8 cellular contexts compared by ENCODE assay signal in the genomic region with DNA sequence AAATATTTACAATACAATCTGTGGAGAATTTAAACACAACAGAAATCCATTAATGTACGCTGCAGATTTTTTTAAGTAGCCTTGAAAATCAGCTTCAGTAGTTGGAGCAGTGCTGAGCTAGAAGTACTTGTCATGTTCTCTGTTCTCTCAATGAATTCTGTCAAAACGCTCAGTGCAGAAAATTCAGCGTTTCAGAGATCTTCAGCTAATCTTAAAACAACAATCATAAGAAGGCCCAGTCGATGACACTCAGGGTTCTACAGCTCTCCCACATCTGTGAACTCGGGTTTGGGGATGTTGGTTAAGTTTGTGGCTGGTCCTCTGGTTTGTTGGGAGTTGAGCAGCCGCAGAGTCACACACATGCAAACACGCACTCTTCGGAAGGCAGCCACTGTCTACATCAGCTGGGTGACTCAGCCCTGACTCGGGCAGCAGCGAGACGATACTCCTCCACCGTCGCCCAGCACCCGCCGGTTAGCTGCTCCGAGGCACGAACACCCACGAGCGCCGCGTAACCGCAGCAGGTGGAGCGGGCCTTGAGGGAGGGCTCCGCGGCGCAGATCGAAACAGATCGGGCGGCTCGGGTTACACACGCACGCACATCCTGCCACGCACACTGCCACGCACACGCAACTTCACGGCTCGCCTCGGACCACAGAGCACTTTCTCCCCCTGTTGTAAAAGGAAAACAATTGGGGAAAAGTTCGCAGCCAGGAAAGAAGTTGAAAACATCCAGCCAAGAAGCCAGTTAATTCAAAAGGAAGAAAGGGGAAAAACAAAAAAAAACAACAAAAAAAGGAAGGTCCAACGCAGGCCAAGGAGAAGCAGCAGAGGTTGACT.
DNase-seq lines count a peak whose midpoint lies in the region; ATAC-seq and TF ChIP-seq lines count a peak whose summit lies in the region.

No MANE protein-coding gene starts in this region.

- TSS peak; percentile 92 for BruUV-seq in Panc1 (replicated peaks; lab: Mats Ljungman, UMichigan)

- H3K9me3 ChIP-seq in Panc1 (ENCODE audit: control insufficient read depth, insufficient read depth, low read depth, low read length) = no peaks in the 10 kb centered on the region

- in situ Hi-C loops in Panc1 (cut with HindIII; ENCODE audit: low pct_unique_long_range_greater_than_20kb, low sequenced_read_pairs) = no loop called here

- ATAC-seq in GM18517 (IDR thresholded peaks at IDR 0.05; ENCODE audit: unreplicated experiment) (peak; percentile 33), HG03432 (IDR thresholded peaks at IDR 0.05; ENCODE audit: unreplicated experiment) (peak; percentile 38), Panc1 (peak; percentile 63)
- ATAC-seq in activated T-cell treated with anti-CD3 and anti-CD28 coated beads, Interleukin-2, amount 50 U/mL, for 72 hours (replicated peaks in 1 of 2) = peak; percentile 67 to 72

- peak overlapping the region; percentile 100 for H3K27ac Mint-ChIP-seq in activated T-cell treated with anti-CD3 and anti-CD28 coated beads, Interleukin-2, amount 50 U/mL, for 72 hours
- H3K27ac Mint-ChIP-seq in nephron progenitor cell = no peak overlapping the region

- H3K4me3 ChIP-seq in Panc1 (ENCODE audit: low read depth in 2 of 2, low read length in 2 of 2) (peak overlapping the region; percentile 65 to 71), fibroblast of mammary gland (ENCODE audit: control insufficient read depth, low read depth, low read length) (peak overlapping the region; percentile 93)

- no peaks in the 10 kb centered on the region for H3K27me3 Mint-ChIP-seq in activated T-cell treated with anti-CD3 and anti-CD28 coated beads, Interleukin-2, amount 50 U/mL, for 72 hours (ENCODE audit: low read depth)
- H3K27me3 Mint-ChIP-seq in nephron progenitor cell (ENCODE audit: low read depth, poor library complexity) = peaks cover 72% of the 10 kb centered on the region

- peaks cover 50% of the 10 kb centered on the region for H3K4me1 Mint-ChIP-seq in activated T-cell treated with anti-CD3 and anti-CD28 coated beads, Interleukin-2, amount 50 U/mL, for 72 hours (ENCODE audit: low read depth)
- H3K4me1 Mint-ChIP-seq in nephron progenitor cell = peaks cover 33% of the 10 kb centered on the region

- TF ChIP-seq CTCF in Panc1 (IDR thresholded peaks at IDR 0.05) (no peak), fibroblast of mammary gland (conservative IDR thresholded peaks at IDR 0.05; ENCODE audit: control insufficient read depth, insufficient read depth, low read depth, low read length) (no peak), nephron progenitor cell (IDR thresholded peaks at IDR 0.05) (no peak)

- CTCF ChIA-PET in Panc1 (lab: Charles Lee) = no interaction called here

- no peaks in the 10 kb centered on the region; the same call in 1 of the 2 replicates for H3K36me3 ChIP-seq in Panc1 (ENCODE audit: control insufficient read depth, insufficient read depth, low read length)

- peaks cover 10% of the 10 kb centered on the region; the same call in 1 of the 2 replicates for H3K4me1 ChIP-seq in Panc1 (ENCODE audit: control insufficient read depth, insufficient read depth, low read length)

- peak overlapping the region; percentile 88 for H3K27ac ChIP-seq in Panc1 (ENCODE audit: low read length)

- peaks cover 4 to 9% of the 10 kb centered on the region in 2 donors for H3K36me3 Mint-ChIP-seq in activated T-cell treated with anti-CD3 and anti-CD28 coated beads, Interleukin-2, amount 50 U/mL, for 72 hours (ENCODE audit: insufficient read depth in 2 of 2)
- H3K36me3 Mint-ChIP-seq in nephron progenitor cell (ENCODE audit: low read depth) = no peaks in the 10 kb centered on the region

- H3K27me3 ChIP-seq in Panc1 (ENCODE audit: control insufficient read depth, insufficient read depth, low read length) = no peaks in the 10 kb centered on the region

- POLR2A ChIA-PET in Panc1 (lab: Charles Lee) = interaction anchor here (0.7 kb wide), 1 partner anchor 317 kb away, joined by 3 read pairs; no protein-coding TSS in a partner anchor

- intact Hi-C loops in Panc1 (cut with micrococcal nuclease; ENCODE audit: unreplicated experiment) = no loop called here

- no peaks in the 10 kb centered on the region for H3K9me3 Mint-ChIP-seq in activated T-cell treated with anti-CD3 and anti-CD28 coated beads, Interleukin-2, amount 50 U/mL, for 72 hours
- no peaks in the 10 kb centered on the region for H3K9me3 Mint-ChIP-seq in nephron progenitor cell

- H3K4me3 Mint-ChIP-seq in activated T-cell treated with anti-CD3 and anti-CD28 coated beads, Interleukin-2, amount 50 U/mL, for 72 hours = peak overlapping the region; percentile 100
- H3K4me3 Mint-ChIP-seq in nephron progenitor cell = peak overlapping the region; percentile 83

- DNase-seq in Panc1 (ENCODE audit: low read depth, low spot score) = peak; percentile 78
- peak; percentile 90 to 95 for DNase-seq in activated T-cell treated with anti-CD3 and anti-CD28 coated beads, Interleukin-2, amount 50 U/mL, for 72 hours
- DNase-seq in fibroblast of mammary gland (ENCODE audit: low read depth) = peak; percentile 97
- peak; percentile 57 for DNase-seq in nephron progenitor cell
- DNase-seq in stimulated activated naive CD4-positive, alpha-beta T cell treated with Interleukin-2 at 50 U/mL for 16 hours (lab: John Stamatoyannopoulos, UW) = peak; percentile 94
- no peak for DNase-seq in NK-92 treated with Interleukin-12 subunit alpha and Interleukin-12 subunit beta, amount 100 ng/mL, for 24 hours (lab: John Stamatoyannopoulos, UW)
